1 cellular context compared by ENCODE assay signal in the genomic region with DNA sequence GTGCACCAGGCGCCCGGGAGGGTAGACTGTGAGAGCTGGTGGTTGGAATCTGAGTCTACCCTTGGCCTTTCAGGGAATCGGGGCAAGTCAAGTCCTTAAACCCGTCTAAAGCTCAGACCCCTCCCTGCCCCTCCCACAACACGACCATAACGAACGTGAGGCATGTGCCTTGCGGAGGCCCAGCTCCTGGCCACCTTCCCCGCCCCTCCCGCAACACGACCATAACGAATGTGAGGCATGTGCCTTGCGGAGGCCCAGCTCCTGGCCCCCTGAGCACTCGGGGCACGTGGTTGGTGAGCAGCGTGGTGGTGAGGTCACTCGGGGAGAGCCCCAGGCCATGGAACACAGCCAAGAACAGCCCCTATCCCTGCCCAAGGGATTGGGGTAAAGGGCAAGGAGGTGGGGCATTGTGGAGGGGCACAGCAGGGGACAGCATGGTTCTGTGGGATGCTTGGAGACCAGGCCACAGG.
TF ChIP-seq lines count a peak whose summit lies in the region.

No MANE protein-coding gene starts in this region.

TF ChIP-seq in HepG2, 621 proteins besides CTCF, POLR2A, EP300 and RAD21 (continued from another document):
- TF ChIP-seq, protein P1, sequence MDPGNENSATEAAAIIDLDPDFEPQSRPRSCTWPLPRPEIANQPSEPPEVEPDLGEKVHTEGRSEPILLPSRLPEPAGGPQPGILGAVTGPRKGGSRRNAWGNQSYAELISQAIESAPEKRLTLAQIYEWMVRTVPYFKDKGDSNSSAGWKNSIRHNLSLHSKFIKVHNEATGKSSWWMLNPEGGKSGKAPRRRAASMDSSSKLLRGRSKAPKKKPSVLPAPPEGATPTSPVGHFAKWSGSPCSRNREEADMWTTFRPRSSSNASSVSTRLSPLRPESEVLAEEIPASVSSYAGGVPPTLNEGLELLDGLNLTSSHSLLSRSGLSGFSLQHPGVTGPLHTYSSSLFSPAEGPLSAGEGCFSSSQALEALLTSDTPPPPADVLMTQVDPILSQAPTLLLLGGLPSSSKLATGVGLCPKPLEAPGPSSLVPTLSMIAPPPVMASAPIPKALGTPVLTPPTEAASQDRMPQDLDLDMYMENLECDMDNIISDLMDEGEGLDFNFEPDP (CRISPR knock-in tag; conservative IDR thresholded peaks at IDR 0.05), result 0 out of 2 replicates have a peak, but pooled peaks have one; percentile 32
- no peak for TF ChIP-seq REPIN1 (CRISPR knock-in tag; IDR thresholded peaks at IDR 0.05; ENCODE audit: borderline replicate concordance, low read depth)
TF ChIP-seq in HepG2: peak in this region for 4.
